Comparison of ENCODE assay signal across 17 cellular contexts in genomic region chr2:174047746-174048145, GRCh38.
DNase-seq lines count a peak whose midpoint lies in the region; TF ChIP-seq lines count a peak whose summit lies in the region.
"Had no signal": no experiment of that assay in that cellular context is flagged by ENCODE, and none has a peak within 500 bp of the region (broad histone marks: within the 10 kb centered on the region; RNA-seq: fewer than 3 reads in every experiment).

No MANE protein-coding gene starts in this region.

- no peak for TF ChIP-seq CTCF in nephron progenitor cell (IDR thresholded peaks at IDR 0.05)

- H3K79me1 ChIP-seq in mesenchymal stem cell (replicated peaks; ENCODE audit: low read length, poor library complexity, severe bottlenecking) (peaks cover 2% of the 10 kb centered on the region), trophoblast cell (ENCODE audit: low read length) (peaks cover 10% of the 10 kb centered on the region)

- no peak overlapping the region for H2BK12ac ChIP-seq in mesenchymal stem cell (ENCODE audit: low read length in 2 of 2)
- H2BK12ac ChIP-seq in trophoblast cell (ENCODE audit: low read length), result peak overlapping the region; percentile 42

- H4K91ac ChIP-seq in mesenchymal stem cell (ENCODE audit: low read length), result no peak overlapping the region
- H4K91ac ChIP-seq in trophoblast cell (ENCODE audit: low read depth, low read length), result no peak overlapping the region

- DNase-seq in mesenchymal stem cell (no peak), nephron progenitor cell (no peak), trophoblast cell (no peak), NCI-H69 (lab: John Stamatoyannopoulos, UW) (no peak), HT-29 (ENCODE audit: low spot score) (no peak)
- no peak for DNase-seq in activated T-cell treated with anti-CD3 and anti-CD28 coated beads, Interleukin-2, amount 50 U/mL, for 24 hours
- DNase-seq: BE2C; Caco-2; CD4-positive, CD25-positive, alpha-beta regulatory T cell; CD8-positive, alpha-beta T cell; DMS153; DND-41; GM23248; HCEC 1CT had no signal

- H3K9me3 Mint-ChIP-seq in nephron progenitor cell, result peaks cover 5% of the 10 kb centered on the region
- H3K9me3 Mint-ChIP-seq in activated T-cell treated with anti-CD3 and anti-CD28 coated beads, Interleukin-2, amount 50 U/mL, for 24 hours, result no peaks in the 10 kb centered on the region
- H3K9me3 Mint-ChIP-seq: CD4-positive, CD25-positive, alpha-beta regulatory T cell; CD8-positive, alpha-beta T cell had no signal

- peaks cover 2% of the 10 kb centered on the region for H3K27me3 Mint-ChIP-seq in nephron progenitor cell (ENCODE audit: low read depth, poor library complexity)
- H3K27me3 Mint-ChIP-seq in activated T-cell treated with anti-CD3 and anti-CD28 coated beads, Interleukin-2, amount 50 U/mL, for 24 hours, result peaks cover 6% of the 10 kb centered on the region

- H3K4me3 ChIP-seq in BLaER1, result no peak overlapping the region
- H3K4me3 ChIP-seq in mesenchymal stem cell (ENCODE audit: insufficient read depth in 1 of 2, low read depth in 1 of 2, low read length in 2 of 2), result no peak overlapping the region
- H3K4me3 ChIP-seq in trophoblast cell (ENCODE audit: low read depth, low read length), result no peak overlapping the region
- H3K4me3 ChIP-seq: GM23248 had no signal

- 96% methylated on average over 4 of the region's 9 CpGs for WGBS in mesenchymal stem cell
- no CpG with 5 or more reads among the region's 9 CpGs for WGBS in trophoblast cell (ENCODE audit: extremely low coverage, insufficient coverage, insufficient read length)

- H2BK15ac ChIP-seq in mesenchymal stem cell (ENCODE audit: low read depth, poor library complexity, severe bottlenecking), result peak overlapping the region; percentile 70

- H3K23ac ChIP-seq in mesenchymal stem cell (ENCODE audit: low read length in 2 of 2) (no peak overlapping the region), trophoblast cell (ENCODE audit: low read length) (no peak overlapping the region)

- no peak overlapping the region for H2BK120ac ChIP-seq in mesenchymal stem cell (ENCODE audit: low read depth, low read length)
- no peak overlapping the region for H2BK120ac ChIP-seq in trophoblast cell (ENCODE audit: insufficient read depth, low read length, poor library complexity)

- H3K18ac ChIP-seq in mesenchymal stem cell (ENCODE audit: low read depth in 1 of 2, low read length in 2 of 2) (no peak overlapping the region), trophoblast cell (ENCODE audit: low read length) (no peak overlapping the region)

- no peak overlapping the region for H3K4ac ChIP-seq in mesenchymal stem cell (ENCODE audit: low read depth in 1 of 2, low read length in 2 of 2)
- no peak overlapping the region for H3K4ac ChIP-seq in trophoblast cell (ENCODE audit: low read depth, low read length)

- peak overlapping the region; percentile 61 for H3K27ac ChIP-seq in BLaER1
- H3K27ac ChIP-seq in mesenchymal stem cell (ENCODE audit: low read length, poor library complexity, severe bottlenecking), result no peak overlapping the region
- no peak overlapping the region for H3K27ac ChIP-seq in trophoblast cell (ENCODE audit: low read depth, low read length)
- H3K27ac ChIP-seq: 22Rv1, C4-2B, GM23248 had no signal

- H3K4me2 ChIP-seq in BLaER1 (peak overlapping the region; percentile 58), mesenchymal stem cell (ENCODE audit: low read length, poor library complexity, severe bottlenecking) (no peak overlapping the region), trophoblast cell (ENCODE audit: low read length) (no peak overlapping the region)

- H3K9ac ChIP-seq in BLaER1 (no peak overlapping the region), mesenchymal stem cell (ENCODE audit: low read length) (no peak overlapping the region), trophoblast cell (ENCODE audit: low read length) (no peak overlapping the region)
- H3K9ac ChIP-seq: GM23248 had no signal

- H3K4me1 Mint-ChIP-seq in nephron progenitor cell, result peaks cover 24% of the 10 kb centered on the region
- H3K4me1 Mint-ChIP-seq in activated T-cell treated with anti-CD3 and anti-CD28 coated beads, Interleukin-2, amount 50 U/mL, for 24 hours (ENCODE audit: low read depth), result peaks cover 1% of the 10 kb centered on the region

- H3K36me3 ChIP-seq in BLaER1 (no peaks in the 10 kb centered on the region), mesenchymal stem cell (ENCODE audit: control insufficient read depth in 1 of 2, insufficient read depth in 2 of 2, low read depth in 1 of 2, low read length in 2 of 2) (no peaks in the 10 kb centered on the region), trophoblast cell (ENCODE audit: control insufficient read depth in 1 of 2, insufficient read depth in 2 of 2, low read length in 2 of 2) (no peaks in the 10 kb centered on the region)
- H3K36me3 ChIP-seq: BE2C had no signal

- peaks cover 13% of the 10 kb centered on the region for H3K36me3 Mint-ChIP-seq in nephron progenitor cell (ENCODE audit: low read depth)
- H3K36me3 Mint-ChIP-seq in activated T-cell treated with anti-CD3 and anti-CD28 coated beads, Interleukin-2, amount 50 U/mL, for 24 hours (ENCODE audit: low read depth), result no peaks in the 10 kb centered on the region
- H3K36me3 Mint-ChIP-seq: CD4-positive, CD25-positive, alpha-beta regulatory T cell; CD8-positive, alpha-beta T cell had no signal

- peaks cover 13% of the 10 kb centered on the region for H3K9me3 ChIP-seq in BLaER1
- no peaks in the 10 kb centered on the region for H3K9me3 ChIP-seq in mesenchymal stem cell (ENCODE audit: control insufficient read depth, low read length)
- H3K9me3 ChIP-seq in trophoblast cell (ENCODE audit: insufficient read depth, low read depth, low read length), result peaks cover 2% of the 10 kb centered on the region
- H3K9me3 ChIP-seq: BE2C, Caco-2 had no signal

- peak overlapping the region; percentile 43 for H2AK5ac ChIP-seq in mesenchymal stem cell (ENCODE audit: low read length, severe bottlenecking)
- peak overlapping the region; percentile 15 for H2AK5ac ChIP-seq in trophoblast cell (ENCODE audit: low read length)

- no peak overlapping the region for H4K8ac ChIP-seq in mesenchymal stem cell (ENCODE audit: low read length)
- no peak overlapping the region for H4K8ac ChIP-seq in trophoblast cell (ENCODE audit: low read depth, low read length)

- H4K12ac ChIP-seq in trophoblast cell (ENCODE audit: low read depth, low read length), result no peak overlapping the region

- peaks cover 2% of the 10 kb centered on the region for H3K79me2 ChIP-seq in trophoblast cell (ENCODE audit: control insufficient read depth, insufficient read depth, low read length, poor library complexity)

- H3K14ac ChIP-seq in mesenchymal stem cell (ENCODE audit: low read length in 2 of 2) (no peak overlapping the region), trophoblast cell (ENCODE audit: low read length) (no peak overlapping the region)

- no peak overlapping the region for H3K4me3 Mint-ChIP-seq in nephron progenitor cell
- H3K4me3 Mint-ChIP-seq in activated T-cell treated with anti-CD3 and anti-CD28 coated beads, Interleukin-2, amount 50 U/mL, for 24 hours, result no peak overlapping the region
- H3K4me3 Mint-ChIP-seq: CD4-positive, CD25-positive, alpha-beta regulatory T cell; CD8-positive, alpha-beta T cell had no signal

- peak overlapping the region; percentile 57 for H3K27ac Mint-ChIP-seq in nephron progenitor cell
- H3K27ac Mint-ChIP-seq in activated T-cell treated with anti-CD3 and anti-CD28 coated beads, Interleukin-2, amount 50 U/mL, for 24 hours, result no peak overlapping the region
- H3K27ac Mint-ChIP-seq: CD4-positive, CD25-positive, alpha-beta regulatory T cell; CD8-positive, alpha-beta T cell had no signal

- H3K4me1 ChIP-seq in BLaER1 (peaks cover 21% of the 10 kb centered on the region), mesenchymal stem cell (ENCODE audit: control insufficient read depth, insufficient read depth, low read depth, low read length) (peaks cover 17% of the 10 kb centered on the region), trophoblast cell (ENCODE audit: control insufficient read depth in 1 of 2, insufficient read depth in 2 of 2, low read length in 2 of 2) (peaks cover 3 to 18% of the 10 kb centered on the region in 2 experiments)

- H3K27me3 ChIP-seq in BLaER1, result no peaks in the 10 kb centered on the region
- no peaks in the 10 kb centered on the region for H3K27me3 ChIP-seq in mesenchymal stem cell (ENCODE audit: control insufficient read depth in 1 of 2, insufficient read depth in 1 of 2, low read length in 2 of 2)
- H3K27me3 ChIP-seq in trophoblast cell (ENCODE audit: insufficient read depth, low read length), result no peaks in the 10 kb centered on the region
- H3K27me3 ChIP-seq: BE2C had no signal

- H2AFZ ChIP-seq in mesenchymal stem cell (ENCODE audit: low read depth, low read length) (no peak overlapping the region), trophoblast cell (ENCODE audit: insufficient read depth, low read length, poor library complexity) (no peak overlapping the region)
- H2AFZ ChIP-seq: GM23248 had no signal

- no peak overlapping the region for H2BK5ac ChIP-seq in mesenchymal stem cell (ENCODE audit: low read depth, low read length, poor library complexity, severe bottlenecking)
- H2BK5ac ChIP-seq in trophoblast cell (ENCODE audit: low read depth, low read length, poor library complexity), result peak overlapping the region; percentile 32

- H4K20me1 ChIP-seq in BLaER1, result no peaks in the 10 kb centered on the region
